Comparison of ENCODE assay signal across 1 cellular context in the genomic region with DNA sequence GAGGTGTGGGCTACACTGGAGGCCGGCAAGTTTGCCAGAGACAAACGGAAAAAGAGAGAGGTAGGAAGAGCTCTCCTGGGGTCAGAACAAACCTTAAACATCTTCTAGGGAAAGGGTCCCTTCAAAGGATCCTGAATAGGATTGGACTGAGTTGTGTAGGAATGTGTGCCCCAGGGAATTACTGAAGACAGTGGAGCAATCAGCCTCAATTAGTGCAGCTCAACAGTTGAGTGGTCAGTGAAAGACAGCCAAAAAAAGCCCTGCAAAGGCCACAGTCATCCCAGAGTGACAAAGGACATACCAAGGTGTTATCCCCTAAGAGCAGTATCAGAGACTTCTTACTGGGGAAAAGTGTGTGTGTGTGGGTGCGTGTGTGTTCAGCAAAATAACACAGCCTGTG.
TF ChIP-seq lines count a peak whose summit lies in the region.

No MANE protein-coding gene starts in this region.

TF ChIP-seq in H1, 55 proteins besides CTCF, POLR2A, EP300 and RAD21:
- TF ChIP-seq EZH2 (IDR thresholded peaks at IDR 0.05; ENCODE audit: low read depth, low read length, severe bottlenecking): no peak
- no peak for TF ChIP-seq NRF1 (IDR thresholded peaks at IDR 0.05; ENCODE audit: low read depth, low read length)
- TF ChIP-seq BCL11A (IDR thresholded peaks at IDR 0.05; ENCODE audit: low read depth in 2 of 2, low read length in 2 of 2): no peak
- no peak for TF ChIP-seq TAF1 (IDR thresholded peaks at IDR 0.05; ENCODE audit: low read depth, low read length)
- TF ChIP-seq CBX5 (IDR thresholded peaks at IDR 0.05; ENCODE audit: low read depth, low read length): no peak
- no peak for TF ChIP-seq SUZ12 (IDR thresholded peaks at IDR 0.05; ENCODE audit: low read length)
- TF ChIP-seq SP4 (IDR thresholded peaks at IDR 0.05; ENCODE audit: low read length): no peak
- TF ChIP-seq SIRT6 (IDR thresholded peaks at IDR 0.05; ENCODE audit: low read length): no peak
- no peak for TF ChIP-seq MAFK (IDR thresholded peaks at IDR 0.05; ENCODE audit: low read depth, low read length)
- no peak for TF ChIP-seq ZNF274 (IDR thresholded peaks at IDR 0.05; ENCODE audit: borderline replicate concordance, extremely low read depth, low read length)
- TF ChIP-seq NANOG (IDR thresholded peaks at IDR 0.05; ENCODE audit: insufficient read depth, low read depth, low read length, poor library complexity, severe bottlenecking): no peak
TF ChIP-seq in H1: peak in this region for 0.
